ENCODE assay signal across 19 cellular contexts in the genomic region with DNA sequence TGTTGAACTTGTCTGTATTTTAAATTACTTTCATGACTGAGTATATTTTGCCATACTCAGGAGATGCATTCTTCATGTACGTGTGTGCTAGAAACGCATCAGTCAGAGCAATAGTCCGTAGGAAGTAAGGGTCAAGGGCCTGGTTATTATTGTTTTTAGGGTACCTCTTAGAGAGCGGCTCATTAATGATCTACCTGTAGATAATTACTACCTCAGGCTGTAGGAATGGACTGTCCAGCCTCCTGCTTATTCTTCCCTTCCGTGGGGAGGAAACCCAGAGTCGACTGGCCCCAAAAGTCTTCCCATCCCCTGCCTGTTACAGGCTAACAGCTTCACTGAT. TPM values are rescaled to one million over a fixed set of nuclear protein-coding genes. Genes with fewer than 3 reads are reported as not detected.
DNase-seq lines count a peak whose midpoint lies in the region; ATAC-seq, FAIRE-seq and TF ChIP-seq lines count a peak whose summit lies in the region.
"Had no signal": no experiment of that assay in that cellular context is flagged by ENCODE, and none has a peak within 500 bp of the region (broad histone marks: within the 10 kb centered on the region; RNA-seq: fewer than 3 reads in every experiment).

No MANE protein-coding gene starts in this region.

- peak overlapping the region; percentile 63 for H3K27ac Mint-ChIP-seq in CD4-positive, alpha-beta T cell
- H3K27ac Mint-ChIP-seq in GM23338 (no peak overlapping the region), astrocyte (ENCODE audit: unreplicated experiment) (no peak overlapping the region)
- H3K27ac Mint-ChIP-seq in naive thymus-derived CD8-positive, alpha-beta T cell, result peak overlapping the region in 7 of 10 donors; percentile 21 to 66 (median 46)

- H3K79me2 ChIP-seq in GM23338 (replicated peaks; ENCODE audit: insufficient read depth) (peaks cover 100% of the 10 kb centered on the region), astrocyte (ENCODE audit: insufficient read depth, low read length) (no peaks in the 10 kb centered on the region)

- H3F3A ChIP-seq in GM23338 (replicated peaks; ENCODE audit: low read depth), result no peaks in the 10 kb centered on the region

- H3K36me3 ChIP-seq in GM23338 (ENCODE audit: insufficient read depth) (no peaks in the 10 kb centered on the region; the same call in 1 of the 2 replicates), astrocyte (ENCODE audit: insufficient read depth, low read length) (no peaks in the 10 kb centered on the region), kidney (ENCODE audit: control insufficient read depth in 1 of 2, insufficient read depth in 2 of 2, low read length in 2 of 2) (no peaks in the 10 kb centered on the region)
- H3K36me3 ChIP-seq: ascending aorta, gastroesophageal sphincter, sigmoid colon had no signal

- DNase-seq in CD4-positive, alpha-beta T cell, result no peak
- DNase-seq in GM23338 (ENCODE audit: low spot score) (no peak), astrocyte (ENCODE audit: low read depth) (no peak), kidney (no peak)
- no peak for DNase-seq in naive thymus-derived CD8-positive, alpha-beta T cell
- DNase-seq: activated gamma-delta T cell treated with Interleukin-2 at 50 U/mL for 16 hours; DMS79 treated with DMSO at 0.1 percent for 48 hours; Kasumi-1; left ventricle myocardium superior; NCI-H1105; NCI-H2171; NCI-H774; sigmoid colon; stimulated activated CD4-positive, alpha-beta T cell treated with anti-CD3 and anti-CD28 coated beads, Interleukin-1b, Interleukin-23, amount 100 ng/mL, for 48 hours had no signal

- H3K4me3 ChIP-seq in GM23338, result no peak overlapping the region
- H3K4me3 ChIP-seq in astrocyte (ENCODE audit: insufficient read depth, low read depth, low read length), result no peak overlapping the region
- H3K4me3 ChIP-seq in kidney (ENCODE audit: low read length in 2 of 2), result no peak overlapping the region
- H3K4me3 ChIP-seq: ascending aorta, gastroesophageal sphincter, sigmoid colon had no signal

- H3K9me3 Mint-ChIP-seq in CD4-positive, alpha-beta T cell, result no peaks in the 10 kb centered on the region
- no peaks in the 10 kb centered on the region for H3K9me3 Mint-ChIP-seq in GM23338
- H3K9me3 Mint-ChIP-seq in astrocyte (ENCODE audit: unreplicated experiment), result no peaks in the 10 kb centered on the region
- no peaks in the 10 kb centered on the region for H3K9me3 Mint-ChIP-seq in naive thymus-derived CD8-positive, alpha-beta T cell

- no peaks in the 10 kb centered on the region for H3K27me3 ChIP-seq in CD4-positive, alpha-beta T cell (ENCODE audit: control insufficient read depth, insufficient read depth, low read length)
- no peaks in the 10 kb centered on the region for H3K27me3 ChIP-seq in GM23338 (ENCODE audit: insufficient read depth)
- H3K27me3 ChIP-seq in astrocyte (ENCODE audit: insufficient read depth, low read length), result no peaks in the 10 kb centered on the region
- H3K27me3 ChIP-seq: ascending aorta, gastroesophageal sphincter, sigmoid colon had no signal

- peaks cover 10% of the 10 kb centered on the region for H3K36me3 Mint-ChIP-seq in CD4-positive, alpha-beta T cell (ENCODE audit: low read depth)
- H3K36me3 Mint-ChIP-seq in GM23338 (ENCODE audit: low read depth) (no peaks in the 10 kb centered on the region), astrocyte (ENCODE audit: low read depth, unreplicated experiment) (no peaks in the 10 kb centered on the region)
- peaks cover 0 to 9% (median 0%) of the 10 kb centered on the region in 3 donors for H3K36me3 Mint-ChIP-seq in naive thymus-derived CD8-positive, alpha-beta T cell

- peak overlapping the region; percentile 39 for H3K4me3 Mint-ChIP-seq in CD4-positive, alpha-beta T cell
- no peak overlapping the region for H3K4me3 Mint-ChIP-seq in GM23338
- no peak overlapping the region for H3K4me3 Mint-ChIP-seq in astrocyte (ENCODE audit: unreplicated experiment)
- peak overlapping the region in 1 of 10 donors; percentile 48 for H3K4me3 Mint-ChIP-seq in naive thymus-derived CD8-positive, alpha-beta T cell

- TF ChIP-seq CTCF in CD4-positive, alpha-beta T cell (IDR thresholded peaks at IDR 0.05), result no peak
- TF ChIP-seq CTCF in GM23338 (conservative IDR thresholded peaks at IDR 0.05; ENCODE audit: low read depth in 2 of 2) (no peak), astrocyte (IDR thresholded peaks at IDR 0.05; ENCODE audit: insufficient read depth, low read depth, low read length) (no peak), kidney (IDR thresholded peaks at IDR 0.05; ENCODE audit: borderline replicate concordance, extremely low read depth, insufficient read depth) (no peak)

- H3K9me3 ChIP-seq in CD4-positive, alpha-beta T cell (ENCODE audit: control insufficient read depth, low read length), result no peaks in the 10 kb centered on the region
- no peaks in the 10 kb centered on the region for H3K9me3 ChIP-seq in astrocyte (ENCODE audit: insufficient read depth, low read depth, low read length)
- no peaks in the 10 kb centered on the region for H3K9me3 ChIP-seq in kidney (ENCODE audit: control insufficient read depth in 1 of 2, low read length in 2 of 2)
- H3K9me3 ChIP-seq: ascending aorta, gastroesophageal sphincter, sigmoid colon had no signal

- no peak overlapping the region for H3K27ac ChIP-seq in CD4-positive, alpha-beta T cell (ENCODE audit: low read depth, low read length)
- H3K27ac ChIP-seq in GM23338 (ENCODE audit: low read depth), result 0 out of 2 replicates have a peak overlapping the region, but pooled peaks have one; percentile 16
- no peak overlapping the region for H3K27ac ChIP-seq in astrocyte (ENCODE audit: low read depth, low read length)
- no peak overlapping the region for H3K27ac ChIP-seq in kidney (ENCODE audit: low read depth in 2 of 2, low read length in 2 of 2)
- H3K27ac ChIP-seq: ascending aorta, gastroesophageal sphincter, sigmoid colon had no signal

- no peak overlapping the region for H3K4me2 ChIP-seq in GM23338
- peak overlapping the region; percentile 37 for H3K4me2 ChIP-seq in astrocyte (ENCODE audit: low read length)

- H3K9ac ChIP-seq in astrocyte (ENCODE audit: low read length) (no peak overlapping the region), kidney (ENCODE audit: low read length in 2 of 2) (no peak overlapping the region)

- peaks cover 95% of the 10 kb centered on the region for H3K4me1 Mint-ChIP-seq in CD4-positive, alpha-beta T cell (ENCODE audit: low read depth)
- H3K4me1 Mint-ChIP-seq in GM23338, result peaks cover 7% of the 10 kb centered on the region; the same call in 2 of the 3 replicates
- H3K4me1 Mint-ChIP-seq in astrocyte (ENCODE audit: low read depth, unreplicated experiment), result peaks cover 32% of the 10 kb centered on the region
- peaks cover 43 to 90% (median 76%) of the 10 kb centered on the region in 4 donors for H3K4me1 Mint-ChIP-seq in naive thymus-derived CD8-positive, alpha-beta T cell

- ATAC-seq in CD4-positive, alpha-beta T cell (ENCODE audit: poor library complexity), result no peak
- no peak for ATAC-seq in GM23338
- ATAC-seq in naive thymus-derived CD8-positive, alpha-beta T cell, result no peak
- no peak for ATAC-seq in HG03432 (IDR thresholded peaks at IDR 0.05; ENCODE audit: unreplicated experiment)
- ATAC-seq in HG03095 (IDR thresholded peaks at IDR 0.05; ENCODE audit: unreplicated experiment), result no peak
- ATAC-seq: gastroesophageal sphincter, left ventricle myocardium superior had no signal

- H3K9me2 ChIP-seq in GM23338 (ENCODE audit: insufficient read depth), result no peaks in the 10 kb centered on the region

- H3K27me3 Mint-ChIP-seq in CD4-positive, alpha-beta T cell, result no peaks in the 10 kb centered on the region
- peaks cover 4% of the 10 kb centered on the region for H3K27me3 Mint-ChIP-seq in GM23338 (ENCODE audit: insufficient read depth, low read depth, poor library complexity)
- H3K27me3 Mint-ChIP-seq in astrocyte (ENCODE audit: low read depth, unreplicated experiment), result no peaks in the 10 kb centered on the region
- no peaks in the 10 kb centered on the region for H3K27me3 Mint-ChIP-seq in naive thymus-derived CD8-positive, alpha-beta T cell

- H3K4me1 ChIP-seq in GM23338 (ENCODE audit: insufficient read depth) (peaks cover 29% of the 10 kb centered on the region), astrocyte (ENCODE audit: insufficient read depth, low read length) (peaks cover 17% of the 10 kb centered on the region), kidney (ENCODE audit: control insufficient read depth in 1 of 2, insufficient read depth in 1 of 2, low read depth in 1 of 2, low read length in 2 of 2) (no peaks in the 10 kb centered on the region)

- POLR2A ChIA-PET in CD4-positive, alpha-beta T cell (lab: Charles Lee), result interaction anchor here (0.7 to 1.9 kb wide), 2 partner anchors 14 to 53 kb away, joined by 3 to 5 read pairs; no protein-coding TSS in a partner anchor
- POLR2A ChIA-PET in naive thymus-derived CD8-positive, alpha-beta T cell (lab: Charles Lee), result interaction anchor here (0.7 to 1.1 kb wide), 2 partner anchors 36 to 41 kb away, joined by 3 to 4 read pairs; partner anchors contain the start of gene TTC39C

- intact Hi-C loops in CD4-positive, alpha-beta T cell (cut with DNase I, micrococcal nuclease), result loop anchor here in 1 of 2 experiments (5.0 kb wide), 1 partner anchor 34 kb away; no protein-coding TSS in a partner anchor
- intact Hi-C loops in kidney (cut with DNase I), result no loop called here

- H2AFZ ChIP-seq in GM23338, result no peak overlapping the region
- no peak overlapping the region for H2AFZ ChIP-seq in astrocyte (ENCODE audit: low read depth, low read length)

- CTCF ChIA-PET in CD4-positive, alpha-beta T cell (lab: Charles Lee), result interaction anchor here (0.9 kb wide), 1 partner anchor 53 kb away, joined by 3 read pairs; no protein-coding TSS in a partner anchor

- H4K20me1 ChIP-seq in GM23338 (replicated peaks; ENCODE audit: insufficient read depth) (peaks cover 13% of the 10 kb centered on the region), astrocyte (ENCODE audit: insufficient read depth, low read length) (peaks cover 33% of the 10 kb centered on the region)

- FAIRE-seq in astrocyte (lab: Jason Lieb, UNC) (no peak), kidney (lab: Jason Lieb, UNC) (no peak)
- FAIRE-seq: colon had no signal

TF ChIP-seq in GM23338, 12 proteins besides CTCF, POLR2A, EP300 and RAD21 (continues in another document):
- TF ChIP-seq ZNF331 (CRISPR knock-in tag; IDR thresholded peaks at IDR 0.05; ENCODE audit: low read depth) (no peak), ZNF114 (CRISPR knock-in tag; IDR thresholded peaks at IDR 0.05) (no peak), EZH2 (IDR thresholded peaks at IDR 0.05; ENCODE audit: low read depth, unreplicated experiment) (no peak), CREB1 (CRISPR knock-in tag; IDR thresholded peaks at IDR 0.05; ENCODE audit: low read depth) (no peak), NANOG (IDR thresholded peaks at IDR 0.05; ENCODE audit: borderline replicate concordance) (no peak), POLR2AphosphoS5 (IDR thresholded peaks at IDR 0.05; ENCODE audit: low read depth) (no peak)

RNA-seq across cellular contexts. Expression of gene TTC39C, which starts 36.3 kb away (rescaled TPM):
- 10 to 100 TPM; 82.6 to 91.8 TPM for total RNA-seq in CD4-positive, alpha-beta T cell
- 108 and 136 TPM in 2 replicates for total RNA-seq in GM23338 (2014; rRNA removed; shearing (Covaris generic))
- 69.2 and 69.4 TPM in 2 replicates for polyA plus RNA-seq in GM23338 (2016; fragmentation: Nextera tagmentation; extraction: Ambion mirVana)
- total RNA-seq in astrocyte, result 10.4 and 12.8 TPM in 2 replicates
- 10 to 100 TPM; 80.2 to 83.3 TPM for total RNA-seq in naive thymus-derived CD8-positive, alpha-beta T cell
- polyA plus RNA-seq in naive thymus-derived CD8-positive, alpha-beta T cell, result 10 to 100 TPM; 36.5 to 60.6 (median 39.3) TPM
- total RNA-seq in kidney, result 17.4 TPM
- 2.8 TPM for polyA plus RNA-seq in kidney (ENCODE audit: insufficient read depth, low read depth, low replicate concordance)

Comparison
In these comparisons a context has a peak if more than half of its experiments do, and no peak if none do; other contexts are left out.
1. H3K27ac Mint-ChIP-seq: peak in CD4-positive, alpha-beta T cell (single experiment) and naive thymus-derived CD8-positive, alpha-beta T cell (7 of 10); none in GM23338 (single experiment) and astrocyte (single experiment).